ENCODE assay signal across 16 cellular contexts in genomic region chr3:126913524-126913923, GRCh38.
DNase-seq lines count a peak whose midpoint lies in the region; FAIRE-seq and TF ChIP-seq lines count a peak whose summit lies in the region.
"Had no signal": no experiment of that assay in that cellular context is flagged by ENCODE, and none has a peak within 500 bp of the region (broad histone marks: within the 10 kb centered on the region; RNA-seq: fewer than 3 reads in every experiment).

No MANE protein-coding gene starts in this region.

- no peaks in the 10 kb centered on the region for H3K9me3 ChIP-seq in MG63
- H3K9me3 ChIP-seq: heart left ventricle, psoas muscle, upper lobe of left lung had no signal

- H3K27me3 ChIP-seq in bronchial epithelial cell (ENCODE audit: control insufficient read depth, insufficient read depth, low read length): no peaks in the 10 kb centered on the region
- H3K27me3 ChIP-seq in MG63: no peaks in the 10 kb centered on the region
- H3K27me3 ChIP-seq: upper lobe of left lung had no signal

- no peak for FAIRE-seq in bronchial epithelial cell (lab: Jason Lieb, UNC)
- FAIRE-seq: kidney had no signal

- H3K36me3 ChIP-seq in bronchial epithelial cell (ENCODE audit: control insufficient read depth, insufficient read depth, low read length) (no peaks in the 10 kb centered on the region), MG63 (peaks cover under 1% of the 10 kb centered on the region)
- H3K36me3 ChIP-seq: upper lobe of left lung had no signal

- H3K4me3 ChIP-seq in GM12865 (ENCODE audit: low read depth, low read length): no peak overlapping the region
- no peak overlapping the region for H3K4me3 ChIP-seq in bronchial epithelial cell (ENCODE audit: low read depth, low read length)
- no peak overlapping the region for H3K4me3 ChIP-seq in MG63
- H3K4me3 ChIP-seq: heart left ventricle, psoas muscle, upper lobe of left lung had no signal

- DNase-seq in A172 (ENCODE audit: low spot score) (peak; percentile 74), GM12865 (ENCODE audit: low read depth) (peak; percentile 47), RPMI7951 (ENCODE audit: low read depth) (peak; percentile 50), bronchial epithelial cell (ENCODE audit: low read depth) (peak; percentile 56), putamen (ENCODE audit: low spot score) (no peak), middle frontal gyrus (ENCODE audit: extremely low spot score, low spot score) (no peak), retina (no peak), MG63 (no peak)
- DNase-seq: amniotic stem cell, heart left ventricle, KBM-7, kidney, NCI-H187, NCI-H82, psoas muscle, upper lobe of left lung had no signal

- no peak for TF ChIP-seq CTCF in GM12865 (IDR thresholded peaks at IDR 0.05; ENCODE audit: insufficient read depth, low read depth, low read length, missing control alignments)
- no peak for TF ChIP-seq CTCF in bronchial epithelial cell (IDR thresholded peaks at IDR 0.05; ENCODE audit: insufficient read depth, low read length, severe bottlenecking)

Comparison
In these comparisons a context has a peak if more than half of its experiments do, and no peak if none do; other contexts are left out.
1. DNase-seq: peak in A172 (single experiment), GM12865 (single experiment), RPMI7951 (single experiment) and bronchial epithelial cell (single experiment); none in putamen (single experiment), middle frontal gyrus (single experiment), retina (single experiment) and MG63 (single experiment).